Comparison of ENCODE assay signal across 11 cellular contexts in the genomic region with DNA sequence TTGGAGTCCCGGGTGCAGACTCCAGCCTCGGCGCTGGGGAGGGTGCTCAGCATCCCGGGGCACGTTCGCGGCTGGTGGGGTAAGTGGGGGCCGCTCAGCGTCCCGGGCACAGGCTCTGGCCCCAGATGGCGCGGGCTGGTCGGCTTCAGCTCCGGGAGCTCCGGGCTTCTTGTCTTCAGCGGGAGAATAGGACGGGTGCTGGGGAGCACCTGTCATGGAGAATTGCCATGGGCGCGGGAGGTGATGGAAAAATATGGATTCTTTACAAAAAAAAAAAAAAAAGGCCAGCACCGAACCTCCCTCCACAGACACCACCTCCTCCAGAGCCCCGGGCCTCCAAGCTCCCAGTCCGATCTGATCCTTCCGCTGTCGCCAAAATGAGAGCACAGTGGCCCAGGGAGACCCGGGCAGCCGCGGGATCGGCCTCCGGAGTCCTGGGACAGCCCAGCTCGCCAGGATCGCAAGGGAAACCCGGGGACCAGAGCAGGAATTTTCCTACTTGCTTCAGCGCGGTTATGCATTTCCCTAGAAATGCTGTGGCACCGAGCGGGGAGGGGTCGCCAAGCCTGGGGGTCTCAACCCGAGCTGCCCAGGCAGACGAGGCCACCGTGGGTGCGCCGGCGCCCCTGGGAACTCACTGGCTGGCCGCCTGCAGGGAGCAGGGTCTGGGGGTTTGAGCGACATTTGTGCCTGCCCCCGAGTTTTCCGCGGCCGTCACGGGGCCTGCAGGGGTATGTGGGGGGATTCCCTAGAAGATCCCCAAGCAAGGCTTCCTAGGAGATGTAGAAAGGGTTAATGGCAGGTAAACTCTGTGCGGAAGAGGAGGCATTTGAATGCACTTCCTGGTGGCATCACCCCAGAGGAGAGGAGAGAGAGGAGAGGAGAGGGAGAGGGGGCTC.
A peak's percentile ranks its signal among the peaks of the same experiment; 100 is the strongest.
DNase-seq lines count a peak whose midpoint lies in the region; ATAC-seq and TF ChIP-seq lines count a peak whose summit lies in the region.
"Had no signal": no experiment of that assay in that cellular context is flagged by ENCODE, and none has a peak within 500 bp of the region (broad histone marks: within the 10 kb centered on the region; RNA-seq: fewer than 3 reads in every experiment).

No MANE protein-coding gene starts in this region.

- CTCF ChIA-PET in CD8-positive, alpha-beta T cell (lab: Charles Lee) = no interaction called here

- H3K4me1 Mint-ChIP-seq in CD8-positive, alpha-beta T cell (ENCODE audit: low read depth) = peaks cover 2% of the 10 kb centered on the region

- peaks cover 54% of the 10 kb centered on the region for H3K27me3 Mint-ChIP-seq in CD8-positive, alpha-beta T cell (ENCODE audit: low read depth)

- peak overlapping the region; percentile 36 for H3K27ac ChIP-seq in caudate nucleus (ENCODE audit: low read depth, low read length)
- no peak overlapping the region for H3K27ac ChIP-seq in testis
- H3K27ac ChIP-seq in CD8-positive, alpha-beta T cell (ENCODE audit: low read depth, low read length) = no peak overlapping the region

- 10 to 12% methylated on average over 28 to 51 of the region's 51 CpGs for WGBS in testis, 2 donors

- no peaks in the 10 kb centered on the region for H3K36me3 ChIP-seq in testis (ENCODE audit: low read depth, missing control alignments)
- H3K36me3 ChIP-seq in CD8-positive, alpha-beta T cell (ENCODE audit: insufficient read depth, low read length) = no peaks in the 10 kb centered on the region

- no peaks in the 10 kb centered on the region for H3K9me3 ChIP-seq in testis
- H3K9me3 ChIP-seq in CD8-positive, alpha-beta T cell (ENCODE audit: low read length) = no peaks in the 10 kb centered on the region

- H3K27ac Mint-ChIP-seq in CD8-positive, alpha-beta T cell = no peak overlapping the region

- no peak for TF ChIP-seq POLR2A in testis (IDR thresholded peaks at IDR 0.05)

- H3K36me3 Mint-ChIP-seq in CD8-positive, alpha-beta T cell = no peaks in the 10 kb centered on the region

- POLR2A ChIA-PET in CD8-positive, alpha-beta T cell (lab: Charles Lee) = no interaction called here

- no peaks in the 10 kb centered on the region for H3K9me3 Mint-ChIP-seq in CD8-positive, alpha-beta T cell

- TF ChIP-seq CTCF in testis (IDR thresholded peaks at IDR 0.05) = no peak
- no peak for TF ChIP-seq CTCF in CD8-positive, alpha-beta T cell (IDR thresholded peaks at IDR 0.05)

- intact Hi-C loops in testis (cut with DNase I; ENCODE audit: low total_unique reads) = no loop called here
- intact Hi-C loops in CD8-positive, alpha-beta T cell (cut with DNase I, micrococcal nuclease) = loop anchor here in 1 of 2 experiments (5.0 kb wide), 1 partner anchor 1278 kb away; no protein-coding TSS in a partner anchor

- H3K4me1 ChIP-seq in testis = no peaks in the 10 kb centered on the region
- no peaks in the 10 kb centered on the region for H3K4me1 ChIP-seq in CD8-positive, alpha-beta T cell (ENCODE audit: insufficient read depth, low read length)

- no peak overlapping the region for H3K4me3 Mint-ChIP-seq in CD8-positive, alpha-beta T cell

- peak overlapping the region; percentile 54 to 65 for H3K4me3 ChIP-seq in testis
- no peak overlapping the region for H3K4me3 ChIP-seq in CD8-positive, alpha-beta T cell (ENCODE audit: low read depth, low read length)

- no peaks in the 10 kb centered on the region for H3K27me3 ChIP-seq in testis
- H3K27me3 ChIP-seq in CD8-positive, alpha-beta T cell (ENCODE audit: insufficient read depth, low read length) = peaks cover 4% of the 10 kb centered on the region

- peak; percentile 9 for DNase-seq in NCI-H2029 treated with DMSO at 0.1 percent for 48 hours (lab: John Stamatoyannopoulos, UW)
- DNase-seq in NCI-H2029 (lab: John Stamatoyannopoulos, UW) = no peak
- peak in 4 of 61 donors; percentile 35 to 65 (median 49) for DNase-seq in caudate nucleus (lab: John Stamatoyannopoulos, UW)
- DNase-seq in mesenteric fat pad (ENCODE audit: low spot score) = peak; percentile 73
- no peak for DNase-seq in testis
- DNase-seq in HK-2 (ENCODE audit: unreplicated experiment) = no peak
- no peak for DNase-seq in RKO (ENCODE audit: low spot score)
- DNase-seq in CD8-positive, alpha-beta T cell = no peak
- DNase-seq: activated CD4-positive, CD25-positive, alpha-beta regulatory T cell treated with anti-CD3 and anti-CD28 coated beads, Interleukin-2, amount 50 U/mL, for 72 hours; activated naive CD4-positive, alpha-beta T cell treated with Interleukin-2 at 50 U/mL for 16 hours; GF-D8 had no signal

- ATAC-seq in CD8-positive, alpha-beta T cell = no peak

Comparison
In these comparisons a context has a peak if more than half of its experiments do, and no peak if none do; other contexts are left out.
1. DNase-seq: peak in NCI-H2029 treated with DMSO at 0.1 percent for 48 hours (single experiment) and mesenteric fat pad (single experiment); none in NCI-H2029 (single experiment), testis (single experiment), HK-2 (single experiment), RKO (single experiment) and CD8-positive, alpha-beta T cell (0 of 7).